In genomic region chr12:121295746-121296617, GRCh38 we compare ENCODE assay signal across 8 cellular contexts. TPM values are rescaled to one million over a fixed set of nuclear protein-coding genes. Genes with fewer than 3 reads are reported as not detected.
DNase-seq lines count a peak whose midpoint lies in the region; ATAC-seq lines count a peak whose summit lies in the region.

No MANE protein-coding gene starts in this region.

- in situ Hi-C loops in T47D (cut with HindIII; ENCODE audit: low pct_unique_long_range_greater_than_20kb, low sequenced_read_pairs), result no loop called here

- peaks cover 26% of the 10 kb centered on the region for H3K4me1 Mint-ChIP-seq in stimulated activated effector memory CD8-positive, alpha-beta T cell treated with anti-CD3 and anti-CD28 coated beads, Interleukin-12 subunit alpha, Interleukin-12 subunit beta, amount 100 ng/mL, for 72 hours

- H3K9me3 Mint-ChIP-seq in stimulated activated effector memory CD8-positive, alpha-beta T cell treated with anti-CD3 and anti-CD28 coated beads, Interleukin-12 subunit alpha, Interleukin-12 subunit beta, amount 100 ng/mL, for 72 hours, result no peaks in the 10 kb centered on the region

- H3K4me3 Mint-ChIP-seq in stimulated activated effector memory CD8-positive, alpha-beta T cell treated with anti-CD3 and anti-CD28 coated beads, Interleukin-12 subunit alpha, Interleukin-12 subunit beta, amount 100 ng/mL, for 72 hours, result peak overlapping the region; percentile 86

- DNase-seq in stimulated activated CD4-positive, alpha-beta T cell treated with anti-CD3 and anti-CD28 coated beads, Interleukin-15, amount 100 ng/mL, for 1 hour (ENCODE audit: low read depth in 1 of 2, low spot score in 1 of 2), result peak; percentile 3 to 17
- no peak for DNase-seq in stimulated activated CD4-positive, alpha-beta T cell treated with anti-CD3 and anti-CD28 coated beads, Interleukin-15, amount 100 ng/mL, for 24 hours
- DNase-seq in RPMI7951 (ENCODE audit: low read depth) (peak; percentile 3), T47D (ENCODE audit: low read depth in 1 of 2, low spot score in 1 of 2) (peak; percentile 33 to 42), left lobe of liver (ENCODE audit: low spot score) (peak; percentile 87), NCI-H1694 treated with DMSO at 0.1 percent for 48 hours (lab: John Stamatoyannopoulos, UW) (no peak)
- DNase-seq in stimulated activated effector memory CD8-positive, alpha-beta T cell treated with anti-CD3 and anti-CD28 coated beads, Interleukin-12 subunit alpha, Interleukin-12 subunit beta, amount 100 ng/mL, for 72 hours (ENCODE audit: low spot score in 2 of 2), result peak; percentile 17 to 79

- peak; percentile 34 for ATAC-seq in HG02970 (IDR thresholded peaks at IDR 0.05; ENCODE audit: low FRiP score, unreplicated experiment)
- ATAC-seq in left lobe of liver, result peak; percentile 75
- peak; percentile 51 for ATAC-seq in stimulated activated effector memory CD8-positive, alpha-beta T cell treated with anti-CD3 and anti-CD28 coated beads, Interleukin-12 subunit alpha, Interleukin-12 subunit beta, amount 100 ng/mL, for 72 hours

- H3K36me3 Mint-ChIP-seq in stimulated activated effector memory CD8-positive, alpha-beta T cell treated with anti-CD3 and anti-CD28 coated beads, Interleukin-12 subunit alpha, Interleukin-12 subunit beta, amount 100 ng/mL, for 72 hours, result peaks cover 26% of the 10 kb centered on the region

- peak overlapping the region; percentile 80 for H3K27ac Mint-ChIP-seq in stimulated activated effector memory CD8-positive, alpha-beta T cell treated with anti-CD3 and anti-CD28 coated beads, Interleukin-12 subunit alpha, Interleukin-12 subunit beta, amount 100 ng/mL, for 72 hours

RNA-seq across cellular contexts. Expression of gene CAMKK2, which starts 0.5 kb away (rescaled TPM):
- 5.8 and 6.4 TPM in 2 replicates for total RNA-seq in RPMI7951 (2014; rRNA removed; shearing (Covaris generic))
- total RNA-seq in left lobe of liver, result 28.8 TPM

RNA-seq across cellular contexts. Expression of gene ANAPC5, which starts 56.2 kb away (rescaled TPM):
- total RNA-seq in RPMI7951 (2014; rRNA removed; shearing (Covaris generic)), result 137 and 152 TPM in 2 replicates
- total RNA-seq in left lobe of liver, result 43.4 TPM

Comparison
In these comparisons a context has a peak if more than half of its experiments do, and no peak if none do; other contexts are left out.
1. DNase-seq: peak in stimulated activated CD4-positive, alpha-beta T cell treated with anti-CD3 and anti-CD28 coated beads, Interleukin-15, amount 100 ng/mL, for 1 hour (2 of 2), RPMI7951 (single experiment), T47D (2 of 2), left lobe of liver (single experiment) and stimulated activated effector memory CD8-positive, alpha-beta T cell treated with anti-CD3 and anti-CD28 coated beads, Interleukin-12 subunit alpha, Interleukin-12 subunit beta, amount 100 ng/mL, for 72 hours (2 of 2); none in stimulated activated CD4-positive, alpha-beta T cell treated with anti-CD3 and anti-CD28 coated beads, Interleukin-15, amount 100 ng/mL, for 24 hours (single experiment) and NCI-H1694 treated with DMSO at 0.1 percent for 48 hours (single experiment).
2. Peak in every context shown above with its lines, with median percentiles within 50 percentile points of each other: ATAC-seq.